In genomic region chr12:10196210-10196609, GRCh38 we compare ENCODE assay signal across 10 cellular contexts. TPM values are rescaled to one million over a fixed set of nuclear protein-coding genes. Genes with fewer than 3 reads are reported as not detected.
DNase-seq lines count a peak whose midpoint lies in the region; ATAC-seq, FAIRE-seq and TF ChIP-seq lines count a peak whose summit lies in the region.
"Had no signal": no experiment of that assay in that cellular context is flagged by ENCODE, and none has a peak within 500 bp of the region (broad histone marks: within the 10 kb centered on the region; RNA-seq: fewer than 3 reads in every experiment).

No MANE protein-coding gene starts in this region.

- no peaks in the 10 kb centered on the region for H3K4me1 ChIP-seq in kidney (ENCODE audit: control insufficient read depth in 1 of 2, insufficient read depth in 1 of 2, low read depth in 1 of 2, low read length in 2 of 2)
- H3K4me1 ChIP-seq in mammary epithelial cell (ENCODE audit: insufficient read depth, low read length): peaks cover 12% of the 10 kb centered on the region

- H3K4me3 ChIP-seq in kidney (ENCODE audit: low read length in 2 of 2) (no peak overlapping the region), mammary epithelial cell (replicated peaks in 1 of 3; ENCODE audit: insufficient read depth in 1 of 3, low read depth in 2 of 3, low read length in 3 of 3) (no peak overlapping the region)

- no peak for FAIRE-seq in kidney (lab: Jason Lieb, UNC)

- DNase-seq in glomerular visceral epithelial cell (ENCODE audit: extremely low spot score) (peak; percentile 59), head of caudate nucleus (no peak), kidney (no peak), mammary epithelial cell (no peak), NCI-H82 treated with DMSO at 0.1 percent for 48 hours (lab: John Stamatoyannopoulos, UW; ENCODE audit: unreplicated experiment) (no peak)
- DNase-seq: H9, MM.1S had no signal

- CTCF ChIA-PET in mammary epithelial cell (lab: Charles Lee; ENCODE audit: low non-redundant PET): no interaction called here

- ATAC-seq in GM18519 (IDR thresholded peaks at IDR 0.05; ENCODE audit: low FRiP score, unreplicated experiment): peak; percentile 84
- ATAC-seq in GM21619 (IDR thresholded peaks at IDR 0.05; ENCODE audit: unreplicated experiment): peak; percentile 92
- ATAC-seq in HG03520 (IDR thresholded peaks at IDR 0.05; ENCODE audit: unreplicated experiment): peak; percentile 60

- H3K9ac ChIP-seq in kidney (ENCODE audit: low read length in 2 of 2) (no peak overlapping the region), mammary epithelial cell (ENCODE audit: insufficient read depth, low read length) (no peak overlapping the region)

- H4K20me1 ChIP-seq in mammary epithelial cell (ENCODE audit: insufficient read depth, low read length): no peaks in the 10 kb centered on the region

- no peaks in the 10 kb centered on the region for H3K9me3 ChIP-seq in kidney (ENCODE audit: control insufficient read depth in 1 of 2, low read length in 2 of 2)
- no peaks in the 10 kb centered on the region for H3K9me3 ChIP-seq in mammary epithelial cell (replicated peaks; ENCODE audit: insufficient read depth, low read length)

- dilution Hi-C loops in mammary epithelial cell (cut with HindIII; ENCODE audit: low sequenced_read_pairs): no loop called here

- TF ChIP-seq CTCF in kidney (IDR thresholded peaks at IDR 0.05; ENCODE audit: borderline replicate concordance, extremely low read depth, insufficient read depth) (no peak), mammary epithelial cell (conservative IDR thresholded peaks at IDR 0.05 in 1 of 2, IDR thresholded peaks at IDR 0.05 in 1 of 2; ENCODE audit: extremely low read depth in 1 of 2, insufficient read depth in 1 of 2, low read depth in 1 of 2, low read length in 2 of 2) (no peak)

- no peaks in the 10 kb centered on the region for H3K79me2 ChIP-seq in mammary epithelial cell (ENCODE audit: insufficient read depth, low read length)

- no peaks in the 10 kb centered on the region for H3K36me3 ChIP-seq in kidney (ENCODE audit: control insufficient read depth in 1 of 2, insufficient read depth in 2 of 2, low read length in 2 of 2)
- no peaks in the 10 kb centered on the region for H3K36me3 ChIP-seq in mammary epithelial cell (ENCODE audit: insufficient read depth, low read length)

- BruUV-seq in mammary epithelial cell (replicated peaks; lab: Mats Ljungman, UMichigan): no TSS peak

- in situ Hi-C loops in mammary epithelial cell (cut with MboI; ENCODE audit: low sequenced_read_pairs in 2 of 2): no loop called here

- 87% methylated on average over 9 of the region's 10 CpGs for WGBS in mammary epithelial cell (ENCODE audit: low coverage, missing lambda C conversion rate)

- H3K4me2 ChIP-seq in mammary epithelial cell (ENCODE audit: insufficient read depth, low read depth, low read length): no peak overlapping the region

- H3K27ac ChIP-seq in kidney (ENCODE audit: low read depth in 2 of 2, low read length in 2 of 2) (no peak overlapping the region), mammary epithelial cell (ENCODE audit: insufficient read depth, low read depth, low read length) (no peak overlapping the region)

- no peaks in the 10 kb centered on the region for H3K27me3 ChIP-seq in mammary epithelial cell (ENCODE audit: insufficient read depth, low read length)

- intact Hi-C loops in head of caudate nucleus (cut with DNase I) (no loop called here), kidney (cut with DNase I) (no loop called here), mammary epithelial cell (cut with micrococcal nuclease) (no loop called here)

- no peak overlapping the region for H2AFZ ChIP-seq in mammary epithelial cell (ENCODE audit: low read depth, low read length)

RNA-seq across cellular contexts. Expression of gene GABARAPL1, which starts 16.5 kb away (rescaled TPM):
- total RNA-seq in kidney (142 TPM), mammary epithelial cell (10 to 100 TPM; 18.6 to 55.0 TPM)
- polyA plus RNA-seq in kidney (ENCODE audit: insufficient read depth, low read depth, low replicate concordance) (454 TPM), mammary epithelial cell (10.1 TPM)
- polyA minus RNA-seq in mammary epithelial cell: 0.88 TPM

RNA-seq across cellular contexts. Expression of gene TMEM52B, which starts 17.4 kb away (rescaled TPM):
- total RNA-seq in kidney (25.7 TPM), mammary epithelial cell (not detected)
- polyA plus RNA-seq in kidney (ENCODE audit: insufficient read depth, low read depth, low replicate concordance) (292 TPM), mammary epithelial cell (not detected)
- polyA minus RNA-seq in mammary epithelial cell: not detected
- total RNA-seq: H9 had no signal

RNA-seq across cellular contexts. Expression of gene OLR1, which starts 24.3 kb away (rescaled TPM):
- 6.7 TPM for total RNA-seq in kidney
- 11.5 TPM for polyA plus RNA-seq in kidney (ENCODE audit: insufficient read depth, low read depth, low replicate concordance)
- total RNA-seq in mammary epithelial cell: under 1 TPM in 1 of 2 donors, not detected in 1; 0.17 TPM
- 0.10 TPM for polyA plus RNA-seq in mammary epithelial cell
- not detected for polyA minus RNA-seq in mammary epithelial cell
- total RNA-seq: H9 had no signal

Comparison
In these comparisons a context has a peak if more than half of its experiments do, and no peak if none do; other contexts are left out.
1. RNA of gene TMEM52B, which starts 17.4 kb away (total RNA-seq): 25.7 TPM in kidney (single experiment); not detected in mammary epithelial cell; every median in the first group is over 10 times any median in the second.
2. Peak in every context shown above with its lines, with median percentiles within 50 percentile points of each other: ATAC-seq.